1 cellular context compared by ENCODE assay signal in genomic region chr19:36392916-36393673, GRCh38.
TF ChIP-seq lines count a peak whose summit lies in the region.

No MANE protein-coding gene starts in this region.

TF ChIP-seq in GM12878, 131 proteins besides CTCF, POLR2A, EP300 and RAD21:
- TF ChIP-seq CREB1 (IDR thresholded peaks at IDR 0.05; ENCODE audit: low read depth) (no peak), ZNF274 (IDR thresholded peaks at IDR 0.05; ENCODE audit: insufficient read depth, insufficient read length) (peak; percentile 69), PAX5 (IDR thresholded peaks at IDR 0.05; ENCODE audit: borderline replicate concordance, low read depth, low read length) (no peak), HDAC6 (IDR thresholded peaks at IDR 0.05; ENCODE audit: unreplicated experiment) (no peak), BCL11A (IDR thresholded peaks at IDR 0.05; ENCODE audit: low read depth, low read length) (no peak), KDM1A (IDR thresholded peaks at IDR 0.05; ENCODE audit: borderline replicate concordance) (no peak), CBFB (IDR thresholded peaks at IDR 0.05; ENCODE audit: low read depth) (no peak), SMAD5 (IDR thresholded peaks at IDR 0.05; ENCODE audit: low read depth) (no peak)
